In the genomic region with DNA sequence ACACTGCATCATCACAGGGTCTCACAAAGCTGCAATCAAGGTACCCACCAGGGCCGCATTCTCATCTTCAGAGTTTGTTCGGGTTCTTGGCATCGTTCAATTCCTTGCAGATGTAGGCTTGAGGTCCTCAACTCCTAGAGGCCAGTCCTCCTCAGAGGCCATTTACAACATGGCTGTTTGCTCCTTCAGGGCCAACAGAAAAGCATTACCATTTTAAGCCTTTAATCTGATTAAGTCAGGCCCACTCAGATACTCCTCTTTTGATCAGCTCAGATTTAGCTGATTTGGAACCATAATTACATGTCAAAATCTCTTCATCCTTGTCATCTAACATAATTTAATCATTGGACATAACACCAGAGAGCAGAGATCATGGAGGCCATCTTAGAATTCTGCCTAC, we compare ENCODE assay signal across 23 cellular contexts.
"Had no signal": no experiment of that assay in that cellular context is flagged by ENCODE, and none has a peak within 500 bp of the region (broad histone marks: within the 10 kb centered on the region; RNA-seq: fewer than 3 reads in every experiment).

No MANE protein-coding gene starts in this region.

- H3K4me1 Mint-ChIP-seq: immature natural killer cell had no signal

- DNase-seq: colonic mucosa; dermis blood vessel endothelial cell; endodermal cell; immature natural killer cell; left ventricle myocardium superior; mesenchymal stem cell; midbrain; occipital lobe; retina; right lobe of liver; spleen; stimulated activated CD4-positive, alpha-beta T cell treated with anti-CD3 and anti-CD28 coated beads, Interleukin-15, amount 100 ng/mL, for 24 hours; stimulated activated CD4-positive, alpha-beta T cell treated with anti-CD3 and anti-CD28 coated beads, Interleukin-1b, Interleukin-23, amount 100 ng/mL, for 48 hours; stimulated activated CD4-positive, alpha-beta T cell treated with anti-CD3 and anti-CD28 coated beads, Interleukin-4, amount 100 ng/mL, for 24 hours; stimulated activated naive CD4-positive, alpha-beta T cell; stomach; substantia nigra; transverse colon had no signal

- H3K27ac ChIP-seq: colonic mucosa, foreskin keratinocyte, parathyroid adenoma, prostate gland, right lobe of liver, spleen, stomach, thoracic aorta, transverse colon had no signal

- ATAC-seq: left ventricle myocardium superior; natural killer cell treated with Interleukin-12 subunit alpha and Interleukin-12 subunit beta and Interleukin-15 and Interleukin-18, amount 100 ng/mL, for 72 hours; right lobe of liver had no signal

- H3K36me3 Mint-ChIP-seq: immature natural killer cell; natural killer cell treated with Interleukin-12 subunit alpha and Interleukin-12 subunit beta and Interleukin-15 and Interleukin-18, amount 100 ng/mL, for 72 hours had no signal

- H3K4me3 Mint-ChIP-seq: endodermal cell; immature natural killer cell; natural killer cell treated with Interleukin-12 subunit alpha and Interleukin-12 subunit beta and Interleukin-15 and Interleukin-18, amount 100 ng/mL, for 72 hours had no signal

- H3K9me3 Mint-ChIP-seq: endodermal cell; immature natural killer cell; natural killer cell treated with Interleukin-12 subunit alpha and Interleukin-12 subunit beta and Interleukin-15 and Interleukin-18, amount 100 ng/mL, for 72 hours had no signal

- H3K27ac Mint-ChIP-seq: endodermal cell; immature natural killer cell; natural killer cell treated with Interleukin-12 subunit alpha and Interleukin-12 subunit beta and Interleukin-15 and Interleukin-18, amount 100 ng/mL, for 72 hours had no signal
